26 cellular contexts compared by ENCODE assay signal in the genomic region with DNA sequence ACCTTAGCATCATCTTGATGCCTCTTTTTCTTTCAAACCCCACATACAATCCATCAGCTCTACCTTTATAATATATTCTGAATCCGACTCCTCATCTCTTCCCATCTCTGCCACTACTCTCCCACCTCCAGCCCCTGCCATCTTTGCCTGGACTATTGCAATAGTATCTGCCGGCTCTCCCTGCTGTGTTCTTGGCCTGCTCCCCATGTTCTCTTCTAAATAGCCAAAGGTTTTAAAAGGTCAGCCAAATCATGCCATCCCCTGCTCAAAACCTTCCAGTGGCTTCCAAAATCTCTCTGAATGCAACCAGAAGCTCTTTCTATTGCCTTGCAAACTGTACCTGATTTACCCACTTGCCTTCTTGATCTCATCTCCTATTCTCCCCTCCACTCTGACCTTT.
"Had no signal": no experiment of that assay in that cellular context is flagged by ENCODE, and none has a peak within 500 bp of the region (broad histone marks: within the 10 kb centered on the region; RNA-seq: fewer than 3 reads in every experiment).

No MANE protein-coding gene starts in this region.

- H3K36me3 Mint-ChIP-seq: naive thymus-derived CD4-positive, alpha-beta T cell; stimulated activated memory B cell treated with anti-CD40 and anti-IgM and Interleukin-4, amounts not matched to agents 10 μg/mL and 1 μg/mL and 100 μg/mL, for 72 hours had no signal

- H3K9me3 Mint-ChIP-seq: endodermal cell had no signal

- H3K27ac Mint-ChIP-seq: endodermal cell; naive thymus-derived CD4-positive, alpha-beta T cell; stimulated activated memory B cell treated with anti-CD40 and anti-IgM and Interleukin-4, amounts not matched to agents 10 μg/mL and 1 μg/mL and 100 μg/mL, for 72 hours had no signal

- H3K4me1 ChIP-seq: testis had no signal

- H3K27me3 ChIP-seq: dorsolateral prefrontal cortex, spleen, testis, tibial artery, upper lobe of left lung, uterus had no signal

- ATAC-seq: esophagus mucosa; naive thymus-derived CD4-positive, alpha-beta T cell; right cardiac atrium; stimulated activated memory B cell treated with anti-CD40 and anti-IgM and Interleukin-4, amounts not matched to agents 10 μg/mL and 1 μg/mL and 100 μg/mL, for 72 hours; stimulated activated naive CD8-positive, alpha-beta T cell treated with anti-CD3 and anti-CD28 coated beads, Interleukin-15, Interleukin-2, amounts not matched to agents 100 U/mL and 50 U/mL, for 24 hours had no signal

- H3K4me3 ChIP-seq: dorsolateral prefrontal cortex, psoas muscle, skin epidermis, spleen, testis, tibial artery, upper lobe of left lung, uterus had no signal

- H3K36me3 ChIP-seq: spleen, tibial artery, upper lobe of left lung, uterus had no signal

- H3K4me3 Mint-ChIP-seq: endodermal cell; naive thymus-derived CD4-positive, alpha-beta T cell; nephron progenitor cell; stimulated activated memory B cell treated with anti-CD40 and anti-IgM and Interleukin-4, amounts not matched to agents 10 μg/mL and 1 μg/mL and 100 μg/mL, for 72 hours had no signal

- H3K27ac ChIP-seq: epithelial cell of prostate, psoas muscle, skin epidermis, spleen, testis, tibial artery, upper lobe of left lung, uterus had no signal

- H3K9me3 ChIP-seq: psoas muscle, spleen, testis, tibial artery, upper lobe of left lung, uterus had no signal

- DNase-seq: cerebellar nuclear complex; cortex of kidney; dorsolateral prefrontal cortex; effector CD8-positive, alpha-beta T cell; endodermal cell; foreskin melanocyte; hypothalamus; mesenchymal stem cell; midbrain; naive thymus-derived CD4-positive, alpha-beta T cell; nephron progenitor cell; nucleus accumbens; psoas muscle; right cardiac atrium; spleen; stimulated activated CD4-positive, alpha-beta T cell treated with anti-CD3 and anti-CD28 coated beads, Interleukin-4, amount 100 ng/mL, for 4 hours; stimulated activated naive CD8-positive, alpha-beta T cell treated with anti-CD3 and anti-CD28 coated beads, Interleukin-15, Interleukin-2, amounts not matched to agents 100 U/mL and 50 U/mL, for 24 hours; substantia nigra; testis; tibial artery; upper lobe of left lung; uterus had no signal

- H3K4me1 Mint-ChIP-seq: naive thymus-derived CD4-positive, alpha-beta T cell; stimulated activated memory B cell treated with anti-CD40 and anti-IgM and Interleukin-4, amounts not matched to agents 10 μg/mL and 1 μg/mL and 100 μg/mL, for 72 hours had no signal
